15 cellular contexts compared by ENCODE assay signal in genomic region chr2:239846789-239847676, GRCh38.
"Had no signal": no experiment of that assay in that cellular context is flagged by ENCODE, and none has a peak within 500 bp of the region (broad histone marks: within the 10 kb centered on the region; RNA-seq: fewer than 3 reads in every experiment).

No MANE protein-coding gene starts in this region.

- H3K4me1 ChIP-seq: gastroesophageal sphincter, lower lobe of right lung, right lobe of liver, tibial nerve had no signal

- H3K4me3 ChIP-seq: dorsolateral prefrontal cortex, gastroesophageal sphincter, lower lobe of right lung, mucosa of descending colon, right lobe of liver, skin epidermis, tibial nerve had no signal

- ATAC-seq: gastroesophageal sphincter; left cardiac atrium; lower lobe of right lung; mucosa of descending colon; right lobe of liver; stimulated activated naive CD8-positive, alpha-beta T cell treated with anti-CD3 and anti-CD28 coated beads, Interleukin-15, amount 100 ng/mL, for 72 hours had no signal

- H3K27me3 ChIP-seq: dorsolateral prefrontal cortex, gastroesophageal sphincter, right lobe of liver, tibial nerve had no signal

- H3K27ac ChIP-seq: dorsolateral prefrontal cortex, gastroesophageal sphincter, lower lobe of right lung, right lobe of liver, skin epidermis, tibial nerve, VCaP had no signal

- DNase-seq: activated naive CD4-positive, alpha-beta T cell treated with Interleukin-2 at 50 U/mL for 16 hours; activated naive CD8-positive, alpha-beta T cell treated with anti-CD3 and anti-CD28 coated beads for 36 hours; dorsolateral prefrontal cortex; left cardiac atrium; lower lobe of right lung; mesendoderm; mucosa of descending colon; occipital lobe; right lobe of liver; stimulated activated CD4-positive, alpha-beta T cell treated with anti-CD3 and anti-CD28 coated beads, Interleukin-1b, Interleukin-23, amount 100 ng/mL, for 48 hours; stimulated activated naive CD8-positive, alpha-beta T cell treated with anti-CD3 and anti-CD28 coated beads, Interleukin-15, amount 100 ng/mL, for 72 hours had no signal

- H3K36me3 ChIP-seq: gastroesophageal sphincter, lower lobe of right lung, right lobe of liver, tibial nerve had no signal

- H3K9me3 ChIP-seq: mucosa of descending colon had no signal
